Comparison of ENCODE assay signal across 2 cellular contexts in genomic region chr14:99781091-99781490, GRCh38.
TF ChIP-seq lines count a peak whose summit lies in the region.

No MANE protein-coding gene starts in this region.

TF ChIP-seq in H1, 55 proteins besides CTCF, POLR2A, EP300 and RAD21:
- no peak for TF ChIP-seq POU5F1 (IDR thresholded peaks at IDR 0.05; ENCODE audit: low read depth, low read length)
- TF ChIP-seq MAFK (IDR thresholded peaks at IDR 0.05; ENCODE audit: low read depth, low read length): no peak
- TF ChIP-seq FOSL1 (IDR thresholded peaks at IDR 0.05; ENCODE audit: insufficient read depth, low read depth, low read length): no peak
- TF ChIP-seq ZNF274 (IDR thresholded peaks at IDR 0.05; ENCODE audit: borderline replicate concordance, extremely low read depth, low read length): no peak
- no peak for TF ChIP-seq CBX8 (IDR thresholded peaks at IDR 0.05; ENCODE audit: borderline replicate concordance, low read depth, low read length)
- no peak for TF ChIP-seq CHD1 (IDR thresholded peaks at IDR 0.05; ENCODE audit: low read depth, low read length)
- no peak for TF ChIP-seq KDM1A (IDR thresholded peaks at IDR 0.05; ENCODE audit: borderline replicate concordance, low read length)
- TF ChIP-seq, protein P1, sequence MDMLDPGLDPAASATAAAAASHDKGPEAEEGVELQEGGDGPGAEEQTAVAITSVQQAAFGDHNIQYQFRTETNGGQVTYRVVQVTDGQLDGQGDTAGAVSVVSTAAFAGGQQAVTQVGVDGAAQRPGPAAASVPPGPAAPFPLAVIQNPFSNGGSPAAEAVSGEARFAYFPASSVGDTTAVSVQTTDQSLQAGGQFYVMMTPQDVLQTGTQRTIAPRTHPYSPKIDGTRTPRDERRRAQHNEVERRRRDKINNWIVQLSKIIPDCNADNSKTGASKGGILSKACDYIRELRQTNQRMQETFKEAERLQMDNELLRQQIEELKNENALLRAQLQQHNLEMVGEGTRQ (IDR thresholded peaks at IDR 0.05; ENCODE audit: low read length): no peak
- TF ChIP-seq CHD7 (IDR thresholded peaks at IDR 0.05; ENCODE audit: insufficient replicate concordance, low read length): no peak
- no peak for TF ChIP-seq BRCA1 (IDR thresholded peaks at IDR 0.05; ENCODE audit: low read depth, low read length)

TF ChIP-seq in SK-N-SH treated with all-trans-retinoic acid at 6 μM for 48 hours, 23 proteins besides CTCF, POLR2A, EP300 and RAD21:
- TF ChIP-seq RARB (CRISPR knock-in tag; IDR thresholded peaks at IDR 0.05) (no peak), TSHZ2 (CRISPR knock-in tag; IDR thresholded peaks at IDR 0.05) (no peak), POU6F1 (CRISPR knock-in tag; IDR thresholded peaks at IDR 0.05; ENCODE audit: borderline replicate concordance, low read depth) (no peak), ZNF70 (CRISPR knock-in tag; IDR thresholded peaks at IDR 0.05) (no peak), ISL1 (CRISPR knock-in tag; IDR thresholded peaks at IDR 0.05) (no peak)
- TF ChIP-seq, protein P2, sequence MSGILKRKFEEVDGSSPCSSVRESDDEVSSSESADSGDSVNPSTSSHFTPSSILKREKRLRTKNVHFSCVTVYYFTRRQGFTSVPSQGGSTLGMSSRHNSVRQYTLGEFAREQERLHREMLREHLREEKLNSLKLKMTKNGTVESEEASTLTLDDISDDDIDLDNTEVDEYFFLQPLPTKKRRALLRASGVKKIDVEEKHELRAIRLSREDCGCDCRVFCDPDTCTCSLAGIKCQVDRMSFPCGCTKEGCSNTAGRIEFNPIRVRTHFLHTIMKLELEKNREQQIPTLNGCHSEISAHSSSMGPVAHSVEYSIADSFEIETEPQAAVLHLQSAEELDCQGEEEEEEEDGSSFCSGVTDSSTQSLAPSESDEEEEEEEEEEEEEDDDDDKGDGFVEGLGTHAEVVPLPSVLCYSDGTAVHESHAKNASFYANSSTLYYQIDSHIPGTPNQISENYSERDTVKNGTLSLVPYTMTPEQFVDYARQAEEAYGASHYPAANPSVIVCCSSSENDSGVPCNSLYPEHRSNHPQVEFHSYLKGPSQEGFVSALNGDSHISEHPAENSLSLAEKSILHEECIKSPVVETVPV (CRISPR knock-in tag; IDR thresholded peaks at IDR 0.05): no peak
